8 cellular contexts compared by ENCODE assay signal in genomic region chr1:21318714-21319159, GRCh38.
DNase-seq lines count a peak whose midpoint lies in the region; ATAC-seq, FAIRE-seq and TF ChIP-seq lines count a peak whose summit lies in the region.

No MANE protein-coding gene starts in this region.

- H3K9me3 Mint-ChIP-seq in activated T-cell treated with anti-CD3 and anti-CD28 coated beads, Interleukin-2, amount 50 U/mL, for 24 hours: no peaks in the 10 kb centered on the region
- H3K9me3 Mint-ChIP-seq in nephron progenitor cell: no peaks in the 10 kb centered on the region

- no peaks in the 10 kb centered on the region for H3K27me3 Mint-ChIP-seq in activated T-cell treated with anti-CD3 and anti-CD28 coated beads, Interleukin-2, amount 50 U/mL, for 24 hours
- peaks cover 3% of the 10 kb centered on the region for H3K27me3 Mint-ChIP-seq in nephron progenitor cell (ENCODE audit: low read depth, poor library complexity)

- peak overlapping the region; percentile 63 for H3K27ac Mint-ChIP-seq in activated T-cell treated with anti-CD3 and anti-CD28 coated beads, Interleukin-2, amount 50 U/mL, for 24 hours
- peak overlapping the region; percentile 85 for H3K27ac Mint-ChIP-seq in nephron progenitor cell

- FAIRE-seq in urothelium cell line (lab: Jason Lieb, UNC): no peak

- H3K36me3 Mint-ChIP-seq in activated T-cell treated with anti-CD3 and anti-CD28 coated beads, Interleukin-2, amount 50 U/mL, for 24 hours (ENCODE audit: low read depth): peaks cover 74% of the 10 kb centered on the region
- no peaks in the 10 kb centered on the region for H3K36me3 Mint-ChIP-seq in nephron progenitor cell (ENCODE audit: low read depth)

- H3K4me3 ChIP-seq in fibroblast of pulmonary artery (replicated peaks; ENCODE audit: low read depth, low read length): no peak overlapping the region

- TF ChIP-seq CTCF in fibroblast of pulmonary artery (IDR thresholded peaks at IDR 0.05; ENCODE audit: low read length, missing control alignments) (no peak), nephron progenitor cell (IDR thresholded peaks at IDR 0.05) (no peak)

- H3K4me1 Mint-ChIP-seq in activated T-cell treated with anti-CD3 and anti-CD28 coated beads, Interleukin-2, amount 50 U/mL, for 24 hours (ENCODE audit: low read depth): peaks cover 67% of the 10 kb centered on the region
- H3K4me1 Mint-ChIP-seq in nephron progenitor cell: peaks cover 90% of the 10 kb centered on the region

- ATAC-seq in HG03565 (IDR thresholded peaks at IDR 0.05; ENCODE audit: unreplicated experiment): no peak

- H3K4me3 Mint-ChIP-seq in activated T-cell treated with anti-CD3 and anti-CD28 coated beads, Interleukin-2, amount 50 U/mL, for 24 hours: no peak overlapping the region
- peak overlapping the region; percentile 48 for H3K4me3 Mint-ChIP-seq in nephron progenitor cell

- DNase-seq in activated T-cell treated with anti-CD3 and anti-CD28 coated beads, Interleukin-2, amount 50 U/mL, for 24 hours: no peak
- no peak for DNase-seq in activated T-cell treated with anti-CD3 and anti-CD28 coated beads, Interleukin-2, amount 50 U/mL, for 1 hour
- DNase-seq in fibroblast of pulmonary artery (ENCODE audit: low read depth) (peak; percentile 98), nephron progenitor cell (peak; percentile 79), urothelium cell line (ENCODE audit: low spot score) (peak; percentile 24), COR-L47 (lab: John Stamatoyannopoulos, UW) (no peak)
- DNase-seq in NK-92 treated with Interleukin-12 subunit alpha and Interleukin-12 subunit beta, amount 100 ng/mL, for 24 hours (lab: John Stamatoyannopoulos, UW): no peak

Comparison
In these comparisons a context has a peak if more than half of its experiments do, and no peak if none do; other contexts are left out.
1. DNase-seq: peak in fibroblast of pulmonary artery (single experiment), nephron progenitor cell (single experiment) and urothelium cell line (single experiment); none in activated T-cell treated with anti-CD3 and anti-CD28 coated beads, Interleukin-2, amount 50 U/mL, for 24 hours (single experiment), activated T-cell treated with anti-CD3 and anti-CD28 coated beads, Interleukin-2, amount 50 U/mL, for 1 hour (single experiment), COR-L47 (single experiment) and NK-92 treated with Interleukin-12 subunit alpha and Interleukin-12 subunit beta, amount 100 ng/mL, for 24 hours (single experiment).